7 cellular contexts compared by ENCODE assay signal in the genomic region with DNA sequence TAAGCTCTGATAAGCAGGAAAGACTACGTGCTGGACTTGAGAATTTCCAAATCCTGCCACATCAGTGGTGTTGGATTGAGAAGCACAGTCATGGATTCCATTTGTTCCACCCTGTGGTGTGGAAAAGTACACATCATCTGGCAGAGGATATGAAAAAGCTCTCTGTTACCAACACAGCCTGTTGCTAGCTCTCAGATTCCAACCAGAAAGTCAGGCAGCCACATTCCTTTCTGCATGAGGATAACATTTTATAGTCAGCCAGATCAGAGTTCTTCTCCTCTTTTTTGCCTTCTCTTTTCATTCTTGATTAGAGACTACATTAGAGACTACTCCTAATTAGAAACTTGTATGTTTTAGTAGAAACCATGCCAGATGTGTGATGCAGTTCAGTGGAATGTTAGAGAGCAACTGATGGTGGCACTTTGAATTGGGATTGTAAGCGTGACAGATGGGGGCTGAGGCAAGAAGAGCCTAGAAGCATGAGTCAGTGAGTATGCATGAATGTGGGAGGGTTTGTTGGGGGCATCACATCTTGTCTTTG.
DNase-seq lines count a peak whose midpoint lies in the region; ATAC-seq and TF ChIP-seq lines count a peak whose summit lies in the region.

No MANE protein-coding gene starts in this region.

- H3K4me3 ChIP-seq in HUES6 (ENCODE audit: low read depth, low read length) (no peak overlapping the region), thoracic aorta (no peak overlapping the region)

- no peaks in the 10 kb centered on the region for H3K36me3 ChIP-seq in HUES6 (ENCODE audit: control insufficient read depth, insufficient read depth, low read length)
- H3K36me3 ChIP-seq in thoracic aorta = no peaks in the 10 kb centered on the region

- peak overlapping the region; percentile 92 for H3K27ac Mint-ChIP-seq in chondrocyte (ENCODE audit: unreplicated experiment)
- H3K27ac Mint-ChIP-seq in activated T-helper 2 cell treated with anti-CD3 and anti-CD28 coated beads, Interferon-gamma antibody, Interleukin-2, Interleukin-4, amounts not matched to agents 10 μg/mL and 5 μg/mL and 100 μg/mL, durations not matched to agents 14 hours and 24 hours and 36 hours = no peak overlapping the region

- H3K27me3 Mint-ChIP-seq in chondrocyte (ENCODE audit: low read depth) = no peaks in the 10 kb centered on the region
- no peaks in the 10 kb centered on the region for H3K27me3 Mint-ChIP-seq in activated T-helper 2 cell treated with anti-CD3 and anti-CD28 coated beads, Interferon-gamma antibody, Interleukin-2, Interleukin-4, amounts not matched to agents 10 μg/mL and 5 μg/mL and 100 μg/mL, durations not matched to agents 14 hours and 24 hours and 36 hours (ENCODE audit: low read depth)

- H3K27ac ChIP-seq in HUES6 (ENCODE audit: low read depth, low read length) = peak overlapping the region; percentile 43; the same call in 1 of the 2 replicates
- peak overlapping the region; percentile 53 for H3K27ac ChIP-seq in layer of hippocampus (ENCODE audit: low read depth, low read length)
- peak overlapping the region in 1 of 2 donors; percentile 17 for H3K27ac ChIP-seq in thoracic aorta

- H3K9me3 ChIP-seq in HUES6 (ENCODE audit: control insufficient read depth, insufficient read depth, low read depth, low read length) = no peaks in the 10 kb centered on the region
- no peaks in the 10 kb centered on the region for H3K9me3 ChIP-seq in thoracic aorta

- H3K4me1 ChIP-seq in HUES6 (ENCODE audit: control insufficient read depth, insufficient read depth, low read length) (peaks cover 11% of the 10 kb centered on the region; the same call in 1 of the 2 replicates), thoracic aorta (ENCODE audit: control insufficient read depth in 1 of 2, low read depth in 2 of 2) (no peaks in the 10 kb centered on the region)

- no peak for DNase-seq in chondrocyte (ENCODE audit: low spot score)
- DNase-seq in thoracic aorta (ENCODE audit: low spot score) = no peak
- DNase-seq in activated T-helper 2 cell treated with anti-CD3 and anti-CD28 coated beads, Interferon-gamma antibody, Interleukin-2, Interleukin-4, amounts not matched to agents 10 μg/mL and 5 μg/mL and 100 μg/mL, durations not matched to agents 14 hours and 24 hours and 36 hours (ENCODE audit: low spot score) = no peak
- DNase-seq in stimulated activated CD4-positive, alpha-beta T cell treated with anti-CD3 and anti-CD28 coated beads, Interleukin-1b, Interleukin-23, amount 100 ng/mL, for 48 hours = no peak
- no peak for DNase-seq in SHP77 treated with DMSO at 0.1 percent for 48 hours (lab: John Stamatoyannopoulos, UW)

- no peaks in the 10 kb centered on the region; the same call in 1 of the 2 replicates for H3K27me3 ChIP-seq in HUES6 (ENCODE audit: control insufficient read depth, insufficient read depth, low read length)
- H3K27me3 ChIP-seq in layer of hippocampus (ENCODE audit: control insufficient read depth, insufficient read depth, low read length) = no peaks in the 10 kb centered on the region
- H3K27me3 ChIP-seq in thoracic aorta (replicated peaks; ENCODE audit: insufficient read depth) = no peaks in the 10 kb centered on the region

- H3K36me3 Mint-ChIP-seq in chondrocyte (ENCODE audit: low read depth) = no peaks in the 10 kb centered on the region
- no peaks in the 10 kb centered on the region for H3K36me3 Mint-ChIP-seq in activated T-helper 2 cell treated with anti-CD3 and anti-CD28 coated beads, Interferon-gamma antibody, Interleukin-2, Interleukin-4, amounts not matched to agents 10 μg/mL and 5 μg/mL and 100 μg/mL, durations not matched to agents 14 hours and 24 hours and 36 hours (ENCODE audit: low read depth)

- H3K4me3 Mint-ChIP-seq in chondrocyte (ENCODE audit: unreplicated experiment) = no peak overlapping the region
- no peak overlapping the region for H3K4me3 Mint-ChIP-seq in activated T-helper 2 cell treated with anti-CD3 and anti-CD28 coated beads, Interferon-gamma antibody, Interleukin-2, Interleukin-4, amounts not matched to agents 10 μg/mL and 5 μg/mL and 100 μg/mL, durations not matched to agents 14 hours and 24 hours and 36 hours (ENCODE audit: low read depth)

- peaks cover 34% of the 10 kb centered on the region for H3K4me1 Mint-ChIP-seq in chondrocyte (ENCODE audit: low read depth)
- no peaks in the 10 kb centered on the region for H3K4me1 Mint-ChIP-seq in activated T-helper 2 cell treated with anti-CD3 and anti-CD28 coated beads, Interferon-gamma antibody, Interleukin-2, Interleukin-4, amounts not matched to agents 10 μg/mL and 5 μg/mL and 100 μg/mL, durations not matched to agents 14 hours and 24 hours and 36 hours (ENCODE audit: low read depth)

- intact Hi-C loops in activated T-helper 2 cell treated with anti-CD3 and anti-CD28 coated beads, Interferon-gamma antibody, Interleukin-2, Interleukin-4, amounts not matched to agents 10 μg/mL and 5 μg/mL and 100 μg/mL, durations not matched to agents 14 hours and 24 hours and 36 hours (cut with micrococcal nuclease) = no loop called here

- peaks cover 9% of the 10 kb centered on the region for H3K9me3 Mint-ChIP-seq in chondrocyte (ENCODE audit: low read depth)
- H3K9me3 Mint-ChIP-seq in activated T-helper 2 cell treated with anti-CD3 and anti-CD28 coated beads, Interferon-gamma antibody, Interleukin-2, Interleukin-4, amounts not matched to agents 10 μg/mL and 5 μg/mL and 100 μg/mL, durations not matched to agents 14 hours and 24 hours and 36 hours = no peaks in the 10 kb centered on the region

- TF ChIP-seq CTCF in chondrocyte (IDR thresholded peaks at IDR 0.05) = peak; percentile 10
- no peak for TF ChIP-seq CTCF in thoracic aorta (IDR thresholded peaks at IDR 0.05)

- ATAC-seq in thoracic aorta (ENCODE audit: insufficient number of reproducible peaks, low FRiP score, low read depth) = peak; percentile 76

- H3K9ac ChIP-seq in HUES6 (ENCODE audit: low read length) = peak overlapping the region; percentile 31
